In the genomic region with DNA sequence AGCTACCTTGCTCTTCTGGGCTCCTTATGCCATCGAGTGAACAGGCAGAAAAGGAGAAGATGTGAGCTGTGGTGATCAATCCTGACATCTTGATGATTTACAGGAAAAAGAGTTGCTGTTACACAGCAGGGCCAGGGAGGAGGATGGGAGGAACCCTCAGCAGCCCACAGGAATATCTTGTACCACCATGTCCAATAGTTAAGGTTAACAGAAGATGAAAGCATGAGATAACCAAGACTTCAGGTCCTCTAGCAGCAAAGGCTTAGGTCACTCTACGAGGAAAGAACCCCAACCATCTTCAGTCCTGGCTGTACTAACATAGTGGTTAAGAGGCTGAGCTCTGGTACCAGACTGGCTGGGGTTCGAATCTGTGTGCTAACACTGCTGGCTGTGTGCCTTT, we compare ENCODE assay signal across 1 cellular context.
TF ChIP-seq lines count a peak whose summit lies in the region.

No MANE protein-coding gene starts in this region.

TF ChIP-seq in K562, 482 proteins besides CTCF, POLR2A, EP300 and RAD21 (continued from another document):
- TF ChIP-seq CBFB (CRISPR knock-in tag; IDR thresholded peaks at IDR 0.05) (no peak), SMARCE1 (IDR thresholded peaks at IDR 0.05) (no peak), SP2 (IDR thresholded peaks at IDR 0.05; ENCODE audit: extremely low read depth, low read depth, low read length, poor library complexity, severe bottlenecking) (no peak), SRF (CRISPR knock-in tag; IDR thresholded peaks at IDR 0.05) (peak in 1 of 2 experiments; percentile 66; a peak in 1 of 4 replicates), NFE2 (IDR thresholded peaks at IDR 0.05; ENCODE audit: low read depth) (peak; percentile 18; the same call in 1 of the 2 replicates), ZNF175 (CRISPR knock-in tag; IDR thresholded peaks at IDR 0.05; ENCODE audit: low read depth) (no peak), CBFA2T3 (IDR thresholded peaks at IDR 0.05) (peak; percentile 61), MTF1 (CRISPR knock-in tag; IDR thresholded peaks at IDR 0.05; ENCODE audit: borderline replicate concordance) (no peak), SMARCA4 (IDR thresholded peaks at IDR 0.05) (0 out of 2 replicates have a peak, but pooled peaks have one; percentile 55), TEAD1 (CRISPR knock-in tag; IDR thresholded peaks at IDR 0.05) (no peak), PYGO2 (tag; IDR thresholded peaks at IDR 0.05) (no peak), NFIC (IDR thresholded peaks at IDR 0.05) (no peak), ZEB2 (IDR thresholded peaks at IDR 0.05) (no peak), ZC3H11A (IDR thresholded peaks at IDR 0.05; ENCODE audit: low read depth, low read length) (no peak), ZNF830 (CRISPR knock-in tag; IDR thresholded peaks at IDR 0.05) (no peak), ETV1 (tag; conservative IDR thresholded peaks at IDR 0.05; ENCODE audit: low read depth) (no peak), HDAC1 (IDR thresholded peaks at IDR 0.05) (peak in 1 of 2 experiments; percentile 19; a peak in 1 of 4 replicates), IRF2 (CRISPR knock-in tag; IDR thresholded peaks at IDR 0.05) (no peak), ZNF354B (CRISPR knock-in tag; IDR thresholded peaks at IDR 0.05) (no peak), SMAD3 (CRISPR knock-in tag; conservative IDR thresholded peaks at IDR 0.05) (no peak), SPI1 (IDR thresholded peaks at IDR 0.05; ENCODE audit: borderline replicate concordance, low read depth, low read length) (no peak), ZNF668 (CRISPR knock-in tag; IDR thresholded peaks at IDR 0.05) (no peak), ZFX (CRISPR knock-in tag; IDR thresholded peaks at IDR 0.05) (no peak), HCFC1 (IDR thresholded peaks at IDR 0.05; ENCODE audit: low read depth, low read length) (no peak), GABPB2 (CRISPR knock-in tag; conservative IDR thresholded peaks at IDR 0.05) (no peak), CTBP1 (IDR thresholded peaks at IDR 0.05; ENCODE audit: borderline replicate concordance) (peak; percentile 95), TEAD4 (IDR thresholded peaks at IDR 0.05; ENCODE audit: low read length) (peak; percentile 65), TEAD4 (CRISPR knock-in tag; IDR thresholded peaks at IDR 0.05; ENCODE audit: borderline replicate concordance) (no peak), HDAC2 (IDR thresholded peaks at IDR 0.05) (0 out of 2 replicates have a peak, but pooled peaks have one; percentile 21), KDM2B (CRISPR knock-in tag; IDR thresholded peaks at IDR 0.05) (no peak), RBM25 (IDR thresholded peaks at IDR 0.05; ENCODE audit: low read depth, low read length, severe bottlenecking) (no peak), HDAC6 (IDR thresholded peaks at IDR 0.05; ENCODE audit: low read depth, low read length) (no peak), ZNF696 (CRISPR knock-in tag; conservative IDR thresholded peaks at IDR 0.05) (no peak), ZNF324 (CRISPR knock-in tag; IDR thresholded peaks at IDR 0.05) (no peak), MBD2 (IDR thresholded peaks at IDR 0.05; ENCODE audit: borderline replicate concordance, low read depth) (no peak), HNRNPLL (IDR thresholded peaks at IDR 0.05; ENCODE audit: low read depth, low read length, poor library complexity, severe bottlenecking) (no peak), L3MBTL2 (IDR thresholded peaks at IDR 0.05) (no peak), GTF2F1 (IDR thresholded peaks at IDR 0.05; ENCODE audit: low read depth, low read length) (no peak), MEIS2 (IDR thresholded peaks at IDR 0.05; ENCODE audit: partially characterized antibody) (peak; percentile 98), ELF2 (CRISPR knock-in tag; IDR thresholded peaks at IDR 0.05) (no peak), JUNB (CRISPR knock-in tag; conservative IDR thresholded peaks at IDR 0.05) (no peak)
- TF ChIP-seq, protein P1, sequence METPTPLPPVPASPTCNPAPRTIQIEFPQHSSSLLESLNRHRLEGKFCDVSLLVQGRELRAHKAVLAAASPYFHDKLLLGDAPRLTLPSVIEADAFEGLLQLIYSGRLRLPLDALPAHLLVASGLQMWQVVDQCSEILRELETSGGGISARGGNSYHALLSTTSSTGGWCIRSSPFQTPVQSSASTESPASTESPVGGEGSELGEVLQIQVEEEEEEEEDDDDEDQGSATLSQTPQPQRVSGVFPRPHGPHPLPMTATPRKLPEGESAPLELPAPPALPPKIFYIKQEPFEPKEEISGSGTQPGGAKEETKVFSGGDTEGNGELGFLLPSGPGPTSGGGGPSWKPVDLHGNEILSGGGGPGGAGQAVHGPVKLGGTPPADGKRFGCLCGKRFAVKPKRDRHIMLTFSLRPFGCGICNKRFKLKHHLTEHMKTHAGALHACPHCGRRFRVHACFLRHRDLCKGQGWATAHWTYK (CRISPR knock-in tag; IDR thresholded peaks at IDR 0.05) = no peak
- TF ChIP-seq, protein P2, sequence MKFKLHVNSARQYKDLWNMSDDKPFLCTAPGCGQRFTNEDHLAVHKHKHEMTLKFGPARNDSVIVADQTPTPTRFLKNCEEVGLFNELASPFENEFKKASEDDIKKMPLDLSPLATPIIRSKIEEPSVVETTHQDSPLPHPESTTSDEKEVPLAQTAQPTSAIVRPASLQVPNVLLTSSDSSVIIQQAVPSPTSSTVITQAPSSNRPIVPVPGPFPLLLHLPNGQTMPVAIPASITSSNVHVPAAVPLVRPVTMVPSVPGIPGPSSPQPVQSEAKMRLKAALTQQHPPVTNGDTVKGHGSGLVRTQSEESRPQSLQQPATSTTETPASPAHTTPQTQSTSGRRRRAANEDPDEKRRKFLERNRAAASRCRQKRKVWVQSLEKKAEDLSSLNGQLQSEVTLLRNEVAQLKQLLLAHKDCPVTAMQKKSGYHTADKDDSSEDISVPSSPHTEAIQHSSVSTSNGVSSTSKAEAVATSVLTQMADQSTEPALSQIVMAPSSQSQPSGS (CRISPR knock-in tag; IDR thresholded peaks at IDR 0.05) = no peak
- TF ChIP-seq, protein P3, sequence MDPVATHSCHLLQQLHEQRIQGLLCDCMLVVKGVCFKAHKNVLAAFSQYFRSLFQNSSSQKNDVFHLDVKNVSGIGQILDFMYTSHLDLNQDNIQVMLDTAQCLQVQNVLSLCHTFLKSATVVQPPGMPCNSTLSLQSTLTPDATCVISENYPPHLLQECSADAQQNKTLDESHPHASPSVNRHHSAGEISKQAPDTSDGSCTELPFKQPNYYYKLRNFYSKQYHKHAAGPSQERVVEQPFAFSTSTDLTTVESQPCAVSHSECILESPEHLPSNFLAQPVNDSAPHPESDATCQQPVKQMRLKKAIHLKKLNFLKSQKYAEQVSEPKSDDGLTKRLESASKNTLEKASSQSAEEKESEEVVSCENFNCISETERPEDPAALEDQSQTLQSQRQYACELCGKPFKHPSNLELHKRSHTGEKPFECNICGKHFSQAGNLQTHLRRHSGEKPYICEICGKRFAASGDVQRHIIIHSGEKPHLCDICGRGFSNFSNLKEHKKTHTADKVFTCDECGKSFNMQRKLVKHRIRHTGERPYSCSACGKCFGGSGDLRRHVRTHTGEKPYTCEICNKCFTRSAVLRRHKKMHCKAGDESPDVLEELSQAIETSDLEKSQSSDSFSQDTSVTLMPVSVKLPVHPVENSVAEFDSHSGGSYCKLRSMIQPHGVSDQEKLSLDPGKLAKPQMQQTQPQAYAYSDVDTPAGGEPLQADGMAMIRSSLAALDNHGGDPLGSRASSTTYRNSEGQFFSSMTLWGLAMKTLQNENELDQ (CRISPR knock-in tag; IDR thresholded peaks at IDR 0.05; ENCODE audit: borderline replicate concordance) = no peak
- TF ChIP-seq, protein P4, sequence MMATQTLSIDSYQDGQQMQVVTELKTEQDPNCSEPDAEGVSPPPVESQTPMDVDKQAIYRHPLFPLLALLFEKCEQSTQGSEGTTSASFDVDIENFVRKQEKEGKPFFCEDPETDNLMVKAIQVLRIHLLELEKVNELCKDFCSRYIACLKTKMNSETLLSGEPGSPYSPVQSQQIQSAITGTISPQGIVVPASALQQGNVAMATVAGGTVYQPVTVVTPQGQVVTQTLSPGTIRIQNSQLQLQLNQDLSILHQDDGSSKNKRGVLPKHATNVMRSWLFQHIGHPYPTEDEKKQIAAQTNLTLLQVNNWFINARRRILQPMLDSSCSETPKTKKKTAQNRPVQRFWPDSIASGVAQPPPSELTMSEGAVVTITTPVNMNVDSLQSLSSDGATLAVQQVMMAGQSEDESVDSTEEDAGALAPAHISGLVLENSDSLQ (IDR thresholded peaks at IDR 0.05) = peak; percentile 90
- TF ChIP-seq, protein P5, sequence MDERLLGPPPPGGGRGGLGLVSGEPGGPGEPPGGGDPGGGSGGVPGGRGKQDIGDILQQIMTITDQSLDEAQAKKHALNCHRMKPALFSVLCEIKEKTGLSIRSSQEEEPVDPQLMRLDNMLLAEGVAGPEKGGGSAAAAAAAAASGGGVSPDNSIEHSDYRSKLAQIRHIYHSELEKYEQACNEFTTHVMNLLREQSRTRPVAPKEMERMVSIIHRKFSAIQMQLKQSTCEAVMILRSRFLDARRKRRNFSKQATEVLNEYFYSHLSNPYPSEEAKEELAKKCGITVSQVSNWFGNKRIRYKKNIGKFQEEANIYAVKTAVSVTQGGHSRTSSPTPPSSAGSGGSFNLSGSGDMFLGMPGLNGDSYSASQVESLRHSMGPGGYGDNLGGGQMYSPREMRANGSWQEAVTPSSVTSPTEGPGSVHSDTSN (CRISPR knock-in tag; IDR thresholded peaks at IDR 0.05; ENCODE audit: low read depth) = peak; percentile 50; the same call in 1 of the 2 replicates
- TF ChIP-seq, protein P5 (tag; conservative IDR thresholded peaks at IDR 0.05; ENCODE audit: low read depth) = peak; percentile 77
- TF ChIP-seq, protein P6, sequence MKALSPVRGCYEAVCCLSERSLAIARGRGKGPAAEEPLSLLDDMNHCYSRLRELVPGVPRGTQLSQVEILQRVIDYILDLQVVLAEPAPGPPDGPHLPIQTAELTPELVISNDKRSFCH (CRISPR knock-in tag; IDR thresholded peaks at IDR 0.05) = no peak
- TF ChIP-seq, protein P6 (tag; IDR thresholded peaks at IDR 0.05) = 0 out of 2 replicates have a peak, but pooled peaks have one; percentile 27
- TF ChIP-seq, protein P7, sequence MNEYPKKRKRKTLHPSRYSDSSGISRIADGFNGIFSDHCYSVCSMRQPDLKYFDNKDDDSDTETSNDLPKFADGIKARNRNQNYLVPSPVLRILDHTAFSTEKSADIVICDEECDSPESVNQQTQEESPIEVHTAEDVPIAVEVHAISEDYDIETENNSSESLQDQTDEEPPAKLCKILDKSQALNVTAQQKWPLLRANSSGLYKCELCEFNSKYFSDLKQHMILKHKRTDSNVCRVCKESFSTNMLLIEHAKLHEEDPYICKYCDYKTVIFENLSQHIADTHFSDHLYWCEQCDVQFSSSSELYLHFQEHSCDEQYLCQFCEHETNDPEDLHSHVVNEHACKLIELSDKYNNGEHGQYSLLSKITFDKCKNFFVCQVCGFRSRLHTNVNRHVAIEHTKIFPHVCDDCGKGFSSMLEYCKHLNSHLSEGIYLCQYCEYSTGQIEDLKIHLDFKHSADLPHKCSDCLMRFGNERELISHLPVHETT (CRISPR knock-in tag; conservative IDR thresholded peaks at IDR 0.05 in 1 of 2, IDR thresholded peaks at IDR 0.05 in 1 of 2) = no peak
